18 cellular contexts compared by ENCODE assay signal in genomic region chr1:99992044-99992722, GRCh38. TPM values are rescaled to one million over a fixed set of nuclear protein-coding genes. Genes with fewer than 3 reads are reported as not detected.
DNase-seq lines count a peak whose midpoint lies in the region; ATAC-seq, FAIRE-seq and TF ChIP-seq lines count a peak whose summit lies in the region.
"Had no signal": no experiment of that assay in that cellular context is flagged by ENCODE, and none has a peak within 500 bp of the region (broad histone marks: within the 10 kb centered on the region; RNA-seq: fewer than 3 reads in every experiment).

No MANE protein-coding gene starts in this region.

- in situ Hi-C loops in K562 (cut with MboI), result no loop called here

- peaks cover 33% of the 10 kb centered on the region for H3K79me2 ChIP-seq in K562 (ENCODE audit: control insufficient read depth, insufficient read depth, low read length)

- no peak overlapping the region for H3K4me3 Mint-ChIP-seq in type B pancreatic cell

- ATAC-seq in K562 (no peak), foreskin keratinocyte (no peak), HG03442 (IDR thresholded peaks at IDR 0.05; ENCODE audit: unreplicated experiment) (no peak), GM18867 (IDR thresholded peaks at IDR 0.05; ENCODE audit: unreplicated experiment) (no peak)
- ATAC-seq: HepG2 had no signal

- H3K27ac ChIP-seq in K562 (ENCODE audit: extremely low read depth, low read depth, low read length) (peak overlapping the region; percentile 65; the same call in 1 of the 3 replicates), foreskin keratinocyte (peak overlapping the region; percentile 15)
- H3K27ac ChIP-seq: C4-2B, SJCRH30 had no signal

- TF ChIP-seq RAD21 in K562 (CRISPR knock-in tag; conservative IDR thresholded peaks at IDR 0.05 in 1 of 2, IDR thresholded peaks at IDR 0.05 in 1 of 2), result no peak

- BruUV-seq in K562 (replicated peaks; lab: Mats Ljungman, UMichigan), result no TSS peak

- peaks cover 8% of the 10 kb centered on the region; the same call in 1 of the 2 replicates for H3K9me3 ChIP-seq in K562 (replicated peaks; ENCODE audit: control insufficient read depth, insufficient read depth, low read depth, low read length)
- H3K9me3 ChIP-seq: HAP-1 had no signal

- no peak overlapping the region for H3K4me2 ChIP-seq in K562 (ENCODE audit: insufficient read depth, low read length)

- intact Hi-C loops in K562 (cut with micrococcal nuclease), result no loop called here

- H3K27me3 Mint-ChIP-seq in type B pancreatic cell, result no peaks in the 10 kb centered on the region

- no peaks in the 10 kb centered on the region for H3K27me3 ChIP-seq in K562 (ENCODE audit: control insufficient read depth in 2 of 2, insufficient read depth in 2 of 2, low read length in 2 of 2)
- no peaks in the 10 kb centered on the region for H3K27me3 ChIP-seq in foreskin keratinocyte
- H3K27me3 ChIP-seq: SJCRH30 had no signal

- CTCF ChIA-PET in K562 (lab: Yijun Ruan, JAX; ENCODE audit: low intra/inter-chr PET ratio), result no interaction called here

- H3K36me3 ChIP-seq in K562 (ENCODE audit: control insufficient read depth, insufficient read depth, low read length), result peaks cover 6% of the 10 kb centered on the region; the same call in 2 of the 3 replicates
- H3K36me3 ChIP-seq: HAP-1 had no signal

- TF ChIP-seq POLR2A in K562 (conservative IDR thresholded peaks at IDR 0.05), result no peak

- H3K27ac Mint-ChIP-seq in type B pancreatic cell, result peak overlapping the region; percentile 16

- H2AFZ ChIP-seq in K562 (ENCODE audit: low read depth, low read length), result no peak overlapping the region

- TF ChIP-seq CTCF in K562 (IDR thresholded peaks at IDR 0.05 in 2 of 3, conservative IDR thresholded peaks at IDR 0.05 in 1 of 3; ENCODE audit: insufficient read depth in 2 of 3, low read depth in 1 of 3, low read length in 3 of 3) (no peak), foreskin keratinocyte (conservative IDR thresholded peaks at IDR 0.05) (no peak), type B pancreatic cell (conservative IDR thresholded peaks at IDR 0.05) (no peak)

- H3K9me3 Mint-ChIP-seq in type B pancreatic cell, result no peaks in the 10 kb centered on the region

- DNase-seq in GM19239 (ENCODE audit: insufficient read length, low spot score), result no peak
- no peak for DNase-seq in K562 (ENCODE audit: extremely low read depth in 1 of 4, low spot score in 3 of 4)
- no peak for DNase-seq in foreskin keratinocyte
- DNase-seq in type B pancreatic cell (ENCODE audit: extremely low spot score, unreplicated experiment), result no peak
- no peak for DNase-seq in HuH-7 (ENCODE audit: low spot score)
- DNase-seq: ACHN, AML-193, DMS79, NCI-H1417 treated with DMSO at 0.1 percent for 48 hours, NCI-H187 treated with DMSO at 0.1 percent for 48 hours, NCI-H2227 treated with DMSO at 0.1 percent for 48 hours, NCI-H526, SJCRH30 had no signal

- H3K9ac ChIP-seq in K562 (ENCODE audit: insufficient read depth in 1 of 2, low read depth in 2 of 2, low read length in 2 of 2), result no peak overlapping the region

- no peaks in the 10 kb centered on the region for H3K9me1 ChIP-seq in K562 (ENCODE audit: control insufficient read depth, insufficient read depth, low read length)

- peaks cover 43% of the 10 kb centered on the region for H3K36me3 Mint-ChIP-seq in type B pancreatic cell

- no peaks in the 10 kb centered on the region for H3K4me1 Mint-ChIP-seq in type B pancreatic cell (ENCODE audit: unreplicated experiment)

- no peaks in the 10 kb centered on the region for H4K20me1 ChIP-seq in K562 (replicated peaks; ENCODE audit: control insufficient read depth, insufficient read depth, low read length)

- H3K4me1 ChIP-seq in K562 (replicated peaks in 1 of 2; ENCODE audit: control insufficient read depth in 2 of 2, insufficient read depth in 2 of 2, low read length in 2 of 2), result peaks cover 3% of the 10 kb centered on the region in 2 experiments; a peak in 3 of 5 replicates
- H3K4me1 ChIP-seq in foreskin keratinocyte, result peaks cover 7% of the 10 kb centered on the region
- H3K4me1 ChIP-seq: HAP-1, SJCRH30 had no signal

- no peak overlapping the region for H3K4me3 ChIP-seq in K562
- H3K4me3 ChIP-seq: HAP-1, SJCRH30 had no signal

- POLR2A ChIA-PET in K562 (lab: Yijun Ruan, JAX), result no interaction called here

- TF ChIP-seq EP300 in K562 (IDR thresholded peaks at IDR 0.05; ENCODE audit: low read length), result no peak

- FAIRE-seq in GM19239 (lab: Jason Lieb, UNC) (peak; percentile 8), K562 (lab: Jason Lieb, UNC) (no peak)
- FAIRE-seq: HepG2 had no signal

TF ChIP-seq in K562, 482 proteins besides CTCF, POLR2A, EP300 and RAD21 (continues in another document):
- TF ChIP-seq ZNF780A (CRISPR knock-in tag; IDR thresholded peaks at IDR 0.05) (no peak), ZNF41 (CRISPR knock-in tag; conservative IDR thresholded peaks at IDR 0.05) (no peak), SNRNP70 (optimal IDR thresholded peaks at IDR 0.05; ENCODE audit: low read depth, low read length) (no peak), RBM25 (IDR thresholded peaks at IDR 0.05; ENCODE audit: low read depth, low read length, severe bottlenecking) (peak; percentile 63), ZBTB7A (IDR thresholded peaks at IDR 0.05; ENCODE audit: borderline replicate concordance, control insufficient read depth, low read depth, low read length) (no peak)

RNA-seq across cellular contexts. Expression of gene SLC35A3, which starts 22.4 kb away (rescaled TPM):
- total RNA-seq in K562 (2011; cell fraction: chromatin; rRNA removed; ENCODE audit: low replicate concordance), result 19.7 and 45.4 TPM in 2 replicates
- 10.5 and 11.8 TPM in 2 replicates for total RNA-seq in K562 (2011; cell fraction: nucleolus; rRNA removed)
- total RNA-seq in K562 (2011; cell fraction: nucleoplasm; rRNA removed), result 29.5 and 65.9 TPM in 2 replicates
- total RNA-seq in K562 (2014; rRNA removed) (10.6 and 20.2 TPM in 2 replicates), K562 (2014; rRNA removed; fragmentation: Illumina TruSeq; extraction: Trizol) (20.5 and 24.1 TPM in 2 replicates), K562 (2015; rRNA removed; fragmentation: Illumina TruSeq; extraction: Trizol) (14.6 and 16.1 TPM in 2 replicates), K562 (2021) (12.9 and 13.2 TPM in 2 replicates), foreskin keratinocyte (20.5 and 20.7 TPM in 2 replicates), type B pancreatic cell (ENCODE audit: low replicate concordance) (26.7 and 45.0 TPM in 2 replicates)
- polyA plus RNA-seq in K562 (2011; rRNA removed) (13.3 and 21.7 TPM in 2 replicates), K562 (2014; fragmentation: Illumina TruSeq; extraction: Trizol) (8.8 and 10.9 TPM in 2 replicates), K562 (2014; fragmentation: Nextera tagmentation; extraction: Ambion mirVana) (1 to 10 TPM; 3.5 to 3.7 TPM), K562 (2014; rRNA removed) (11.7 and 14.0 TPM in 2 replicates), foreskin keratinocyte (5.7 and 7.6 TPM in 2 replicates)
- 3.8 and 6.1 TPM in 2 replicates for polyA plus RNA-seq in K562 (2011; cell fraction: cytosol; rRNA removed)
- polyA plus RNA-seq in K562 (2011; cell fraction: nucleus; rRNA removed), result 8.4 and 10.2 TPM in 2 replicates
- polyA plus RNA-seq in K562 (2012), result 10.3 and 11.7 TPM in 2 replicates
- polyA minus RNA-seq in K562 (2011; rRNA and poly(A)+ RNA removed), result 13.7 and 17.2 TPM in 2 replicates
- polyA minus RNA-seq in K562 (2011; cell fraction: cytosol; rRNA and poly(A)+ RNA removed), result 4.8 and 5.4 TPM in 2 replicates
- 11.8 and 15.4 TPM in 2 replicates for polyA minus RNA-seq in K562 (2011; cell fraction: nucleus; rRNA and poly(A)+ RNA removed)
